9 cellular contexts compared by ENCODE assay signal in genomic region chr1:230215049-230215448, GRCh38.
DNase-seq lines count a peak whose midpoint lies in the region; ATAC-seq, FAIRE-seq and TF ChIP-seq lines count a peak whose summit lies in the region.
"Had no signal": no experiment of that assay in that cellular context is flagged by ENCODE, and none has a peak within 500 bp of the region (broad histone marks: within the 10 kb centered on the region; RNA-seq: fewer than 3 reads in every experiment).

No MANE protein-coding gene starts in this region.

- in situ Hi-C loops in KBM-7 (cut with MboI; ENCODE audit: low pct_unique_long_range_greater_than_20kb, low sequenced_read_pairs) = no loop called here

- H3K9ac ChIP-seq in keratinocyte (ENCODE audit: control insufficient read depth, extremely low read depth, insufficient read depth, low read length) = no peak overlapping the region
- H3K9ac ChIP-seq: KMS-11 had no signal

- intact Hi-C loops in body of pancreas (cut with DNase I) = no loop called here
- intact Hi-C loops in testis (cut with DNase I; ENCODE audit: low total_unique reads) = no loop called here

- TF ChIP-seq POLR2A in body of pancreas (IDR thresholded peaks at IDR 0.05) (no peak), testis (IDR thresholded peaks at IDR 0.05) (no peak)

- no peaks in the 10 kb centered on the region for H4K20me1 ChIP-seq in keratinocyte (ENCODE audit: control insufficient read depth, extremely low read depth, insufficient read depth, low read length)

- peaks cover 91% of the 10 kb centered on the region for H3K4me1 ChIP-seq in body of pancreas
- no peaks in the 10 kb centered on the region for H3K4me1 ChIP-seq in keratinocyte (ENCODE audit: control insufficient read depth, extremely low read depth, insufficient read depth, low read length)
- peaks cover 12% of the 10 kb centered on the region for H3K4me1 ChIP-seq in testis

- FAIRE-seq in keratinocyte (lab: Jason Lieb, UNC) = no peak

- H2AFZ ChIP-seq in keratinocyte (ENCODE audit: control insufficient read depth, low read length) = no peak overlapping the region

- dilution Hi-C loops in keratinocyte (cut with MboI; ENCODE audit: extremely low pct_ligation_motif_present, low sequenced_read_pairs) = no loop called here

- H3K27ac ChIP-seq in body of pancreas = peak overlapping the region; percentile 21 to 72 (median 66)
- no peak overlapping the region for H3K27ac ChIP-seq in keratinocyte (ENCODE audit: control insufficient read depth, insufficient read depth, low read length)
- H3K27ac ChIP-seq in testis = peak overlapping the region in 1 of 2 donors; percentile 46
- H3K27ac ChIP-seq: KMS-11 had no signal

- H3K9me3 ChIP-seq in body of pancreas (no peaks in the 10 kb centered on the region), keratinocyte (ENCODE audit: control insufficient read depth, low read depth, low read length) (no peaks in the 10 kb centered on the region), testis (no peaks in the 10 kb centered on the region)

- peaks cover 71% of the 10 kb centered on the region for H3K79me2 ChIP-seq in keratinocyte (ENCODE audit: control insufficient read depth, insufficient read depth, low read length)

- DNase-seq in KBM-7 (peak; percentile 43), body of pancreas (peak; percentile 65 to 78 (median 74)), keratinocyte (ENCODE audit: low read depth, low spot score) (no peak), testis (peak; percentile 75), T-helper 1 cell (no peak), AG08396 (ENCODE audit: low spot score) (no peak)
- no peak for DNase-seq in effector CD4-positive, alpha-beta T cell

- peaks cover 4% of the 10 kb centered on the region for H3K9me1 ChIP-seq in keratinocyte (ENCODE audit: control insufficient read depth, extremely low read depth, insufficient read depth, low read length)

- H3K4me3 ChIP-seq in body of pancreas (no peak overlapping the region), keratinocyte (ENCODE audit: control insufficient read depth in 2 of 3, extremely low read depth in 1 of 3, insufficient read depth in 2 of 3, low read depth in 1 of 3, low read length in 3 of 3) (no peak overlapping the region), testis (no peak overlapping the region)

- H3K27me3 ChIP-seq in body of pancreas (no peaks in the 10 kb centered on the region), keratinocyte (ENCODE audit: control insufficient read depth, extremely low read depth, insufficient read depth, low read length) (no peaks in the 10 kb centered on the region), testis (no peaks in the 10 kb centered on the region)

- ATAC-seq in body of pancreas (peak; percentile 68), HG03097 (IDR thresholded peaks at IDR 0.05; ENCODE audit: low FRiP score, unreplicated experiment) (no peak)

- H3K36me3 ChIP-seq in body of pancreas (replicated peaks in 1 of 2; ENCODE audit: insufficient read depth in 1 of 2, low read depth in 2 of 2) (no peaks in the 10 kb centered on the region), keratinocyte (ENCODE audit: control insufficient read depth in 2 of 2, extremely low read depth in 1 of 2, insufficient read depth in 2 of 2, low read length in 2 of 2) (peaks cover 1 to 4% of the 10 kb centered on the region in 2 experiments), testis (ENCODE audit: low read depth, missing control alignments) (no peaks in the 10 kb centered on the region)

- TF ChIP-seq CTCF in body of pancreas (IDR thresholded peaks at IDR 0.05) (peak; percentile 29 to 78 (median 68)), keratinocyte (optimal IDR thresholded peaks at IDR 0.05 in 1 of 3, IDR thresholded peaks at IDR 0.05 in 1 of 3, conservative IDR thresholded peaks at IDR 0.05 in 1 of 3; ENCODE audit: extremely low read depth in 1 of 3, insufficient read depth in 2 of 3, low read length in 3 of 3) (peak; percentile 45 to 62 (median 49)), testis (IDR thresholded peaks at IDR 0.05) (peak; percentile 28 to 35 (median 29))

- WGBS in body of pancreas, 2 donors = 16 to 17% methylated on average over 7 of the region's 7 CpGs
- 33 to 43% methylated on average over 7 of the region's 7 CpGs for WGBS in testis, 2 donors

- no peak overlapping the region for H3K4me2 ChIP-seq in keratinocyte (ENCODE audit: control insufficient read depth, extremely low read depth, insufficient read depth, low read depth, low read length)
- H3K4me2 ChIP-seq: KMS-11 had no signal

Comparison
In these comparisons a context has a peak if more than half of its experiments do, and no peak if none do; other contexts are left out.
1. DNase-seq: peak in KBM-7 (single experiment), body of pancreas (4 of 4) and testis (single experiment); none in keratinocyte (single experiment), T-helper 1 cell (0 of 5), effector CD4-positive, alpha-beta T cell (single experiment) and AG08396 (single experiment).
2. Peak in every context shown above with its lines, with median percentiles within 50 percentile points of each other: CTCF ChIP-seq.